Comparison of ENCODE assay signal across 16 cellular contexts in the genomic region with DNA sequence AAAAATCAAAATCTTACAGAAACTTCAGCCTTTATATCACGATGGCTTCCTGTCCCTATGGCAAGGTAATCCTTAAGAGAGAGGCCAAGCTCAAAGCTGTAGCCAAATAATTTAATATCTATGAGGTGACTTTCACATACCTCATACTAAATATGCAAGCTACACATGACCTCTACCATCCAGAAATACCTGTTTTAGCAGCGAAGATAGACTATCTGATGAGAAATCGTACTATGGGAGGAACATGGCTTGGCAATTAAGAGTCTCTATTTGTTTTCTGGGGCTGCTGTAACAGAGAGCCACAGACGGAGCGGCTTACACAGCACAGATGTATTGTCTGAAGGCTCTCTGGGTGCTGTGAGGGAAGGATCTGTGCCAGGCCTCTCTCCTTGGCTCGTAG. TPM values are rescaled to one million over a fixed set of nuclear protein-coding genes. Genes with fewer than 3 reads are reported as not detected.
DNase-seq lines count a peak whose midpoint lies in the region; ATAC-seq and TF ChIP-seq lines count a peak whose summit lies in the region.
"Had no signal": no experiment of that assay in that cellular context is flagged by ENCODE, and none has a peak within 500 bp of the region (broad histone marks: within the 10 kb centered on the region; RNA-seq: fewer than 3 reads in every experiment).

No MANE protein-coding gene starts in this region.

- H3K14ac ChIP-seq in neuronal stem cell (ENCODE audit: low read length) = no peak overlapping the region

- H3K4ac ChIP-seq in neuronal stem cell (ENCODE audit: low read length) = no peak overlapping the region

- H4K91ac ChIP-seq in neuronal stem cell (ENCODE audit: low read depth, low read length, poor library complexity) = no peak overlapping the region

- POLR2A ChIA-PET in MCF 10A (lab: Yijun Ruan, JAX) = no interaction called here
- POLR2A ChIA-PET in WTC11 (lab: Charles Lee) = no interaction called here

- H3K9me3 Mint-ChIP-seq in MCF 10A (ENCODE audit: unreplicated experiment) (no peaks in the 10 kb centered on the region), WTC11 (no peaks in the 10 kb centered on the region)
- H3K9me3 Mint-ChIP-seq: CD8-positive, alpha-beta memory T cell; HFFc6 had no signal

- no peaks in the 10 kb centered on the region for H3K27me3 ChIP-seq in neuronal stem cell (ENCODE audit: control insufficient read depth in 3 of 3, insufficient read depth in 3 of 3, low read depth in 1 of 3, low read length in 3 of 3)
- H3K27me3 ChIP-seq: BLaER1 had no signal

- no peak overlapping the region for H3K9ac ChIP-seq in neuronal stem cell (ENCODE audit: low read depth, low read length, poor library complexity)
- H3K9ac ChIP-seq: BLaER1 had no signal

- peaks cover 7 to 9% of the 10 kb centered on the region in 2 donors for H3K4me1 ChIP-seq in neuronal stem cell (ENCODE audit: control insufficient read depth in 2 of 2, insufficient read depth in 1 of 2, low read depth in 1 of 2, low read length in 2 of 2)

- no peak overlapping the region for H2AK5ac ChIP-seq in neuronal stem cell (ENCODE audit: low read depth, low read length)

- no peaks in the 10 kb centered on the region for H3K4me1 Mint-ChIP-seq in MCF 10A (ENCODE audit: insufficient read depth, unreplicated experiment)
- H3K4me1 Mint-ChIP-seq in WTC11 = peaks cover 15% of the 10 kb centered on the region
- H3K4me1 Mint-ChIP-seq: CD8-positive, alpha-beta memory T cell had no signal

- no CpG with 5 or more reads among the region's 6 CpGs for WGBS in neuronal stem cell (ENCODE audit: extremely low coverage in 2 of 2, insufficient read length in 2 of 2, insufficient replicate concordance in 1 of 2), 2 donors

- CTCF ChIA-PET in MCF 10A (lab: Yijun Ruan, JAX) = interaction anchor here (0.9 kb wide), 1 partner anchor 132 kb away, joined by 3 read pairs; no protein-coding TSS in a partner anchor
- CTCF ChIA-PET in WTC11 (lab: Charles Lee) = interaction anchor here (0.6 kb wide), 1 partner anchor 161 kb away, joined by 3 read pairs; no protein-coding TSS in a partner anchor

- H3K27ac Mint-ChIP-seq in MCF 10A (ENCODE audit: low read depth, unreplicated experiment) (no peak overlapping the region), WTC11 (peak overlapping the region; percentile 7; the same call in 1 of the 2 replicates)
- H3K27ac Mint-ChIP-seq: CD8-positive, alpha-beta memory T cell; HFFc6 had no signal

- H3K4me2 ChIP-seq in neuronal stem cell (ENCODE audit: insufficient read depth, low read length, poor library complexity, severe bottlenecking) = no peak overlapping the region
- H3K4me2 ChIP-seq: BLaER1 had no signal

- BruUV-seq in MCF 10A (replicated peaks; lab: Mats Ljungman, UMichigan) = no TSS peak

- peak overlapping the region; percentile 19 for H2AFZ ChIP-seq in neuronal stem cell (ENCODE audit: low read length)

- no peaks in the 10 kb centered on the region for H3K36me3 ChIP-seq in neuronal stem cell (replicated peaks in 1 of 2; ENCODE audit: control insufficient read depth in 2 of 2, insufficient read depth in 2 of 2, low read length in 2 of 2)
- H3K36me3 ChIP-seq: BLaER1, HAP-1 had no signal

- no peak overlapping the region for H3K27ac ChIP-seq in neuronal stem cell (replicated peaks; ENCODE audit: low read length)
- H3K27ac ChIP-seq: BLaER1 had no signal

- no peak for TF ChIP-seq CTCF in MCF 10A (IDR thresholded peaks at IDR 0.05; ENCODE audit: unreplicated experiment)
- TF ChIP-seq CTCF in WTC11 (IDR thresholded peaks at IDR 0.05) = no peak

- H4K8ac ChIP-seq in neuronal stem cell (ENCODE audit: low read depth, low read length) = no peak overlapping the region

- no peak overlapping the region for H2BK12ac ChIP-seq in neuronal stem cell (ENCODE audit: low read length)

- H2BK15ac ChIP-seq in neuronal stem cell (ENCODE audit: low read length) = peak overlapping the region; percentile 69

- in situ Hi-C loops in T47D (cut with HindIII; ENCODE audit: low pct_unique_long_range_greater_than_20kb, low sequenced_read_pairs) = no loop called here

- DNase-seq in T47D (ENCODE audit: low read depth in 1 of 2, low spot score in 1 of 2) = peak; percentile 24 to 67
- no peak for DNase-seq in MCF 10A (ENCODE audit: unreplicated experiment)
- DNase-seq in WTC11 (ENCODE audit: low spot score) = no peak
- DNase-seq in neuronal stem cell (ENCODE audit: low spot score) = no peak
- DNase-seq in SK-N-DZ (ENCODE audit: low spot score) = no peak
- no peak for DNase-seq in activated naive CD4-positive, alpha-beta T cell treated with anti-CD3 and anti-CD28 coated beads, Interleukin-2, amount 50 U/mL, for 16 hours
- DNase-seq: 8988T; AML-193; Caco-2; CD8-positive, alpha-beta memory T cell; HFFc6 had no signal

- no peaks in the 10 kb centered on the region for H3K79me1 ChIP-seq in neuronal stem cell (ENCODE audit: low read depth, low read length)

- no peak overlapping the region for H2BK5ac ChIP-seq in neuronal stem cell (ENCODE audit: low read length)

- no peak overlapping the region for H3K18ac ChIP-seq in neuronal stem cell (ENCODE audit: low read length)

- H2BK120ac ChIP-seq in neuronal stem cell (ENCODE audit: low read depth, low read length) = no peak overlapping the region

- no peak overlapping the region for H3K4me3 Mint-ChIP-seq in MCF 10A (ENCODE audit: unreplicated experiment)
- H3K4me3 Mint-ChIP-seq in WTC11 = no peak overlapping the region
- H3K4me3 Mint-ChIP-seq: CD8-positive, alpha-beta memory T cell; HFFc6 had no signal

- no peaks in the 10 kb centered on the region for H3K9me3 ChIP-seq in neuronal stem cell (replicated peaks in 1 of 2; ENCODE audit: control insufficient read depth in 2 of 2, insufficient read depth in 1 of 2, low read depth in 1 of 2, low read length in 2 of 2)
- H3K9me3 ChIP-seq: BLaER1, Caco-2, HAP-1 had no signal

- no peaks in the 10 kb centered on the region for H3K36me3 Mint-ChIP-seq in MCF 10A (ENCODE audit: insufficient read depth, unreplicated experiment)
- no peaks in the 10 kb centered on the region for H3K36me3 Mint-ChIP-seq in WTC11
- H3K36me3 Mint-ChIP-seq: CD8-positive, alpha-beta memory T cell had no signal

- ATAC-seq in WTC11 = no peak
- no peak for ATAC-seq in GM19467 (IDR thresholded peaks at IDR 0.05; ENCODE audit: unreplicated experiment)
- ATAC-seq: GM12878 had no signal

- H3K27me3 Mint-ChIP-seq in MCF 10A (ENCODE audit: insufficient read depth, unreplicated experiment) = no peaks in the 10 kb centered on the region
- H3K27me3 Mint-ChIP-seq in WTC11 (ENCODE audit: low read depth) = no peaks in the 10 kb centered on the region

- no peak overlapping the region for H3K23ac ChIP-seq in neuronal stem cell (ENCODE audit: low read depth, low read length, poor library complexity)

- no peak overlapping the region for H3K4me3 ChIP-seq in neuronal stem cell (ENCODE audit: low read length in 2 of 2)
- H3K4me3 ChIP-seq: BLaER1, GM12878, HAP-1 had no signal

- intact Hi-C loops in MCF 10A (cut with micrococcal nuclease) = no loop called here

TF ChIP-seq in WTC11, 78 proteins besides CTCF, POLR2A, EP300 and RAD21 (continues in another document):
- TF ChIP-seq ZNF232 (CRISPR knock-in tag; IDR thresholded peaks at IDR 0.05) (no peak), FOXJ3 (CRISPR knock-in tag; IDR thresholded peaks at IDR 0.05; ENCODE audit: borderline replicate concordance) (no peak), NR3C1 (CRISPR knock-in tag; conservative IDR thresholded peaks at IDR 0.05; ENCODE audit: low read depth) (no peak), ZNF423 (CRISPR knock-in tag; IDR thresholded peaks at IDR 0.05) (no peak), ZNF121 (CRISPR knock-in tag; IDR thresholded peaks at IDR 0.05) (no peak), FOXK1 (CRISPR knock-in tag; IDR thresholded peaks at IDR 0.05) (no peak), FOXP1 (CRISPR knock-in tag; IDR thresholded peaks at IDR 0.05; ENCODE audit: borderline replicate concordance) (no peak), ELF4 (CRISPR knock-in tag; IDR thresholded peaks at IDR 0.05; ENCODE audit: low read depth) (no peak), SOX15 (CRISPR knock-in tag; IDR thresholded peaks at IDR 0.05) (no peak)
- TF ChIP-seq, protein P1, sequence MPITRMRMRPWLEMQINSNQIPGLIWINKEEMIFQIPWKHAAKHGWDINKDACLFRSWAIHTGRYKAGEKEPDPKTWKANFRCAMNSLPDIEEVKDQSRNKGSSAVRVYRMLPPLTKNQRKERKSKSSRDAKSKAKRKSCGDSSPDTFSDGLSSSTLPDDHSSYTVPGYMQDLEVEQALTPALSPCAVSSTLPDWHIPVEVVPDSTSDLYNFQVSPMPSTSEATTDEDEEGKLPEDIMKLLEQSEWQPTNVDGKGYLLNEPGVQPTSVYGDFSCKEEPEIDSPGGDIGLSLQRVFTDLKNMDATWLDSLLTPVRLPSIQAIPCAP (CRISPR knock-in tag; IDR thresholded peaks at IDR 0.05) = no peak
- TF ChIP-seq, protein P2, sequence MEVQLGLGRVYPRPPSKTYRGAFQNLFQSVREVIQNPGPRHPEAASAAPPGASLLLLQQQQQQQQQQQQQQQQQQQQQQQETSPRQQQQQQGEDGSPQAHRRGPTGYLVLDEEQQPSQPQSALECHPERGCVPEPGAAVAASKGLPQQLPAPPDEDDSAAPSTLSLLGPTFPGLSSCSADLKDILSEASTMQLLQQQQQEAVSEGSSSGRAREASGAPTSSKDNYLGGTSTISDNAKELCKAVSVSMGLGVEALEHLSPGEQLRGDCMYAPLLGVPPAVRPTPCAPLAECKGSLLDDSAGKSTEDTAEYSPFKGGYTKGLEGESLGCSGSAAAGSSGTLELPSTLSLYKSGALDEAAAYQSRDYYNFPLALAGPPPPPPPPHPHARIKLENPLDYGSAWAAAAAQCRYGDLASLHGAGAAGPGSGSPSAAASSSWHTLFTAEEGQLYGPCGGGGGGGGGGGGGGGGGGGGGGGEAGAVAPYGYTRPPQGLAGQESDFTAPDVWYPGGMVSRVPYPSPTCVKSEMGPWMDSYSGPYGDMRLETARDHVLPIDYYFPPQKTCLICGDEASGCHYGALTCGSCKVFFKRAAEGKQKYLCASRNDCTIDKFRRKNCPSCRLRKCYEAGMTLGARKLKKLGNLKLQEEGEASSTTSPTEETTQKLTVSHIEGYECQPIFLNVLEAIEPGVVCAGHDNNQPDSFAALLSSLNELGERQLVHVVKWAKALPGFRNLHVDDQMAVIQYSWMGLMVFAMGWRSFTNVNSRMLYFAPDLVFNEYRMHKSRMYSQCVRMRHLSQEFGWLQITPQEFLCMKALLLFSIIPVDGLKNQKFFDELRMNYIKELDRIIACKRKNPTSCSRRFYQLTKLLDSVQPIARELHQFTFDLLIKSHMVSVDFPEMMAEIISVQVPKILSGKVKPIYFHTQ (CRISPR knock-in tag; IDR thresholded peaks at IDR 0.05) = no peak

RNA-seq across cellular contexts. Expression of a gene that starts 31.0 kb away (rescaled TPM):
- 0.49 and 0.61 TPM in 2 replicates for total RNA-seq in MCF 10A (2022)
- total RNA-seq in WTC11 (2021) = 156 to 204 TPM (median 203 TPM) in 3 replicates
- polyA plus RNA-seq in neuronal stem cell (2013, experiment 1 of 2) = 109 TPM
- polyA plus RNA-seq in neuronal stem cell (2013, experiment 2 of 2) = 114 TPM
- polyA plus RNA-seq in SK-N-DZ (2014; cell fraction: cytosol; rRNA removed) = 2.9 and 3.3 TPM in 2 replicates
- 3.5 and 8.2 TPM in 2 replicates for polyA plus RNA-seq in SK-N-DZ (2014; cell fraction: nucleus; rRNA removed)
- total RNA-seq: HT1080 had no signal
- polyA plus RNA-seq: CD8-positive, alpha-beta memory T cell had no signal

Comparison
In these comparisons a context has a peak if more than half of its experiments do, and no peak if none do; other contexts are left out.
1. DNase-seq: peak in T47D (2 of 2); none in MCF 10A (single experiment), WTC11 (single experiment), neuronal stem cell (single experiment), SK-N-DZ (single experiment) and activated naive CD4-positive, alpha-beta T cell treated with anti-CD3 and anti-CD28 coated beads, Interleukin-2, amount 50 U/mL, for 16 hours (single experiment).
2. RNA of a gene that starts 31.0 kb away (total RNA-seq): 156 to 204 TPM in WTC11; 0.49 to 0.61 TPM in MCF 10A; every median in the first group is over 10 times any median in the second.